Comparison of ENCODE assay signal across 1 cellular context in the genomic region with DNA sequence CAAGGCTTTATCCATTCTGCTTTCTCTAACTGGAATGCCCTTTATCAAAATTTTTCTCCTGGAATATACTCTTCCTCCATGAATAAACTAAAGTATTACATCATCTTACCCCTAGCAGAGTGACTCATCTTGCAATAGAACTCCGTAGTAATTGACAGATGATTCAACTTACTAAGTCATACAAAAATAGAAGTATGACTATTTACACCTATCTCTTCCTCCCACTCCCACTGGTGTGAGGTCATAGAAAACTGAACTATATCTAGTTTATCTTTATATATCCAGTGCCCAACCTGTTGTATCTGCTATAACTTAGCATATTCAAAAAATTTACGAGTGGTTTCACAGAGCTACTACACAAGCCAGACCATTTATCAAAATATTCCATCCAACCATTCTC.
TF ChIP-seq lines count a peak whose summit lies in the region.

No MANE protein-coding gene starts in this region.

TF ChIP-seq in K562, 482 proteins besides CTCF, POLR2A, EP300 and RAD21 (continued from another document):
- TF ChIP-seq, protein P1, sequence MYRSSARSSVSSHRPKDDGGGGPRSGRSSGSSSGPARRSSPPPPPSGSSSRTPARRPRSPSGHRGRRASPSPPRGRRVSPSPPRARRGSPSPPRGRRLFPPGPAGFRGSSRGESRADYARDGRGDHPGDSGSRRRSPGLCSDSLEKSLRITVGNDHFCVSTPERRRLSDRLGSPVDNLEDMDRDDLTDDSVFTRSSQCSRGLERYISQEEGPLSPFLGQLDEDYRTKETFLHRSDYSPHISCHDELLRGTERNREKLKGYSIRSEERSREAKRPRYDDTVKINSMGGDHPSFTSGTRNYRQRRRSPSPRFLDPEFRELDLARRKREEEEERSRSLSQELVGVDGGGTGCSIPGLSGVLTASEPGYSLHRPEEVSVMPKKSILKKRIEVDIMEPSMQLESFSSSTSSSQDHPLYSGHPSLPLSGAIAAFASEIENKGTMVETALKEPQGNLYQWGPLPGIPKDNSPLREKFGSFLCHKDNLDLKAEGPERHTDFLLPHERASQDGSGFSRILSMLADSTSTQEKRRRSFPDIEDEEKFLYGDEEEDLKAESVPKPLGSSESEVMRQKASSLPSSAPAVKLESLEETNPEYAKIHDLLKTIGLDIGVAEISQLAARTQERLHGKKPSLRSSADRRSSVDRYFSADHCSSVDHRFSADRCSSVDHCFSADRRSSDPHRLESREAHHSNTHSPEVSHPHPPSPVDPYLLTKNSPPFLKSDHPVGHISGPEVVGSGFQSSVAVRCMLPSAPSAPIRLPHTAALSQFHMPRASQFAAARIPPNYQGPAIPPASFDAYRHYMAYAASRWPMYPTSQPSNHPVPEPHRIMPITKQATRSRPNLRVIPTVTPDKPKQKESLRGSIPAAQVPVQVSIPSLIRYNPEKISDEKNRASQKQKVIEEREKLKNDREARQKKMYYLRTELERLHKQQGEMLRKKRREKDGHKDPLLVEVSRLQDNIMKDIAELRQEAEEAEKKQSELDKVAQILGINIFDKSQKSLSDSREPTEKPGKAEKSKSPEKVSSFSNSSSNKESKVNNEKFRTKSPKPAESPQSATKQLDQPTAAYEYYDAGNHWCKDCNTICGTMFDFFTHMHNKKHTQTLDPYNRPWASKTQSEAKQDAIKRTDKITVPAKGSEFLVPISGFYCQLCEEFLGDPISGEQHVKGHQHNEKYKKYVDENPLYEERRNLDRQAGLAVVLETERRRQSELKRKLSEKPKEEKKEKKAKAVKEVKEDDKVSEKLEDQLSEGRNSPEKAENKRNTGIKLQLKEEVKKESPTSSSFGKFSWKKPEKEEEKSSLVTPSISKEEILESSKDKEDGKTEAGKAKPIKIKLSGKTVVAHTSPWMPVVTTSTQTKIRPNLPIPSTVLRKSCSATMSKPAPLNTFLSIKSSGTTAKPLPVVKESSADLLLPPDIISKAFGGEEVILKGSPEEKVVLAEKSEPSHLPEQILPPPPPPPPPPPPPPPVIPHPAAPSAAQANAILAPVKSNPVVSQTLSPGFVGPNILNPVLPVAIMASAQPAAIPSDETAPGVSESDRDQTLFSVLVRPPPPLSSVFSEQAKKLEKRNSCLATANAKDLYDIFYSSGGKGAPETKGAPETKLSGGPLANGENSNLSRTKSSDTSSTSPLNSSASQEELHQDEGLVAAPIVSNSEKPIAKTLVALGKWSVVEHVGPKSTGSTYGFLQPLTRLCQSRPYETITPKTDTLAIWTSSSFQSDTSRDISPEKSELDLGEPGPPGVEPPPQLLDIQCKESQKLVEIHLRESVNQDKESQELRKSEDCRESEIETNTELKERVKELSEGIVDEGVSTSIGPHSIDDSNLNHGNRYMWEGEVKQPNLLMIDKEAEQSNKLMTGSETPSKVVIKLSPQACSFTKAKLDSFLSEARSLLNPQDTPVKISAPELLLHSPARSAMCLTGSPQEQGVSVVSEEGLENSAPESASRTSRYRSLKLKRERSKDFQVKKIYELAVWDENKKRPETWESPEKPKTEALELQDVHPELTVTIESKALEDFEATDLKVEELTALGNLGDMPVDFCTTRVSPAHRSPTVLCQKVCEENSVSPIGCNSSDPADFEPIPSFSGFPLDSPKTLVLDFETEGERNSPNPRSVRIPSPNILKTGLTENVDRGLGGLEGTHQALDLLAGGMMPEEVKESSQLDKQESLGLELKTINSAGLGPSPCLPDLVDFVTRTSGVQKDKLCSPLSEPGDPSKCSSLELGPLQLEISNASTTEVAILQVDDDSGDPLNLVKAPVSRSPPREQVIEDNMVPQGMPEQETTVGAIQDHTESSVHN (IDR thresholded peaks at IDR 0.05; ENCODE audit: borderline replicate concordance in 1 of 2, low read depth in 1 of 2) = 0 out of 4 replicates have a peak, but pooled peaks of 1 of the 2 experiments have one; percentile 57
- TF ChIP-seq, protein P2, sequence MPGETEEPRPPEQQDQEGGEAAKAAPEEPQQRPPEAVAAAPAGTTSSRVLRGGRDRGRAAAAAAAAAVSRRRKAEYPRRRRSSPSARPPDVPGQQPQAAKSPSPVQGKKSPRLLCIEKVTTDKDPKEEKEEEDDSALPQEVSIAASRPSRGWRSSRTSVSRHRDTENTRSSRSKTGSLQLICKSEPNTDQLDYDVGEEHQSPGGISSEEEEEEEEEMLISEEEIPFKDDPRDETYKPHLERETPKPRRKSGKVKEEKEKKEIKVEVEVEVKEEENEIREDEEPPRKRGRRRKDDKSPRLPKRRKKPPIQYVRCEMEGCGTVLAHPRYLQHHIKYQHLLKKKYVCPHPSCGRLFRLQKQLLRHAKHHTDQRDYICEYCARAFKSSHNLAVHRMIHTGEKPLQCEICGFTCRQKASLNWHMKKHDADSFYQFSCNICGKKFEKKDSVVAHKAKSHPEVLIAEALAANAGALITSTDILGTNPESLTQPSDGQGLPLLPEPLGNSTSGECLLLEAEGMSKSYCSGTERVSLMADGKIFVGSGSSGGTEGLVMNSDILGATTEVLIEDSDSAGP (CRISPR knock-in tag; IDR thresholded peaks at IDR 0.05) = no peak
- peak; percentile 13; the same call in 1 of the 2 replicates for TF ChIP-seq CBFA2T3 (IDR thresholded peaks at IDR 0.05)
- TF ChIP-seq ELF1 (tag; IDR thresholded peaks at IDR 0.05) = no peak
- TF ChIP-seq SMAD1 (IDR thresholded peaks at IDR 0.05; ENCODE audit: low read depth, low read length, partially characterized antibody) = no peak
- peak; percentile 35 for TF ChIP-seq EGR1 (conservative IDR thresholded peaks at IDR 0.05)
- TF ChIP-seq ZSCAN32 (CRISPR knock-in tag; IDR thresholded peaks at IDR 0.05) = peak; percentile 72
- TF ChIP-seq, protein P3, sequence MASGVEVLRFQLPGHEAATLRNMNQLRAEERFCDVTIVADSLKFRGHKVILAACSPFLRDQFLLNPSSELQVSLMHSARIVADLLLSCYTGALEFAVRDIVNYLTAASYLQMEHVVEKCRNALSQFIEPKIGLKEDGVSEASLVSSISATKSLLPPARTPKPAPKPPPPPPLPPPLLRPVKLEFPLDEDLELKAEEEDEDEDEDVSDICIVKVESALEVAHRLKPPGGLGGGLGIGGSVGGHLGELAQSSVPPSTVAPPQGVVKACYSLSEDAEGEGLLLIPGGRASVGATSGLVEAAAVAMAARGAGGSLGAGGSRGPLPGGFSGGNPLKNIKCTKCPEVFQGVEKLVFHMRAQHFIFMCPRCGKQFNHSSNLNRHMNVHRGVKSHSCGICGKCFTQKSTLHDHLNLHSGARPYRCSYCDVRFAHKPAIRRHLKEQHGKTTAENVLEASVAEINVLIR (CRISPR knock-in tag; IDR thresholded peaks at IDR 0.05) = 0 out of 2 replicates have a peak, but pooled peaks have one; percentile 19
- no peak for TF ChIP-seq CEBPG (CRISPR knock-in tag; IDR thresholded peaks at IDR 0.05)
- peak; percentile 79 to 95 for TF ChIP-seq CEBPG (tag; conservative IDR thresholded peaks at IDR 0.05 in 1 of 2, IDR thresholded peaks at IDR 0.05 in 1 of 2)
- TF ChIP-seq, protein P4, sequence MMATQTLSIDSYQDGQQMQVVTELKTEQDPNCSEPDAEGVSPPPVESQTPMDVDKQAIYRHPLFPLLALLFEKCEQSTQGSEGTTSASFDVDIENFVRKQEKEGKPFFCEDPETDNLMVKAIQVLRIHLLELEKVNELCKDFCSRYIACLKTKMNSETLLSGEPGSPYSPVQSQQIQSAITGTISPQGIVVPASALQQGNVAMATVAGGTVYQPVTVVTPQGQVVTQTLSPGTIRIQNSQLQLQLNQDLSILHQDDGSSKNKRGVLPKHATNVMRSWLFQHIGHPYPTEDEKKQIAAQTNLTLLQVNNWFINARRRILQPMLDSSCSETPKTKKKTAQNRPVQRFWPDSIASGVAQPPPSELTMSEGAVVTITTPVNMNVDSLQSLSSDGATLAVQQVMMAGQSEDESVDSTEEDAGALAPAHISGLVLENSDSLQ (IDR thresholded peaks at IDR 0.05) = peak; percentile 32; the same call in 1 of the 2 replicates
- TF ChIP-seq FOSL1 (tag; conservative IDR thresholded peaks at IDR 0.05) = peak; percentile 85
- TF ChIP-seq CHD2 (IDR thresholded peaks at IDR 0.05; ENCODE audit: low read depth, low read length) = no peak
- peak; percentile 92 for TF ChIP-seq JUN (IDR thresholded peaks at IDR 0.05; ENCODE audit: borderline replicate concordance, low read depth, low read length)
- no peak for TF ChIP-seq JUN (CRISPR knock-in tag; IDR thresholded peaks at IDR 0.05; ENCODE audit: borderline replicate concordance)
- no peak for TF ChIP-seq TCF3 (CRISPR knock-in tag; IDR thresholded peaks at IDR 0.05)
